Comparison of ENCODE assay signal across 15 cellular contexts in the genomic region with DNA sequence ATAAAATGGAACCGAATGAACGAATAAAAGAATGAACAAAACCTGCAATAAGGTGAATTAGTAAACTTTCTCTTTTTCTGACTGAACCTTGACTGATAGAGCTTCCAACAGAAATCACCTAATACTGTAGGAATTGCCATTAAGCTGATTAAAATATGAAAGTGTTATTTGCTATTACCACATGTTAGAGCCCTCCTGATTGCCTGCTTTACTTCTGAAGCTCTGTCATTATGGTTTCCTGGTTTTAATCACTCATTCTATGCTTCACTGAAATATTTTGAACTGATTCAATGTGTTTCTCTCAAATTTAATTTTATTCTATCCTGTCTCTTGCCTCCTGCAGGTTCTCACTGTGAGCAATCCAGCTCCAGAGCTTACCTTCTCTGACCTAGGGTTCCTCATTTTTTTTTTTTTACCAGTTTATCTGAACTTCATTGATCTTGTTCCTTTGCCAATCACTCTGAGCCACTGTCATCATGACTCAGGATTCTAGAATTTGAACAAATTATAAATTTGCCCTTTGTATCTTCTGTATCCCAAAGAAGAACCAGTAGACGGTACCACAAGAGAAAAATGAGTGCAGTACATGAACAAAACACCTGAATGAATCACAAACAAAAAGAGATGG. TPM values are rescaled to one million over a fixed set of nuclear protein-coding genes. Genes with fewer than 3 reads are reported as not detected.
"Had no signal": no experiment of that assay in that cellular context is flagged by ENCODE, and none has a peak within 500 bp of the region (broad histone marks: within the 10 kb centered on the region; RNA-seq: fewer than 3 reads in every experiment).

No MANE protein-coding gene starts in this region.

- H3K4me3 ChIP-seq: lower lobe of right lung, right atrium auricular region, thyroid gland, vagina had no signal

- H3K27me3 ChIP-seq: right atrium auricular region, thyroid gland, vagina had no signal

- H3K79me2 ChIP-seq: parathyroid adenoma had no signal

- H3K9ac ChIP-seq: parathyroid adenoma had no signal

- H2AFZ ChIP-seq: parathyroid adenoma had no signal

- H3K9me3 ChIP-seq: right atrium auricular region, thyroid gland, vagina had no signal

- H3K27ac Mint-ChIP-seq: activated naive CD4-positive, alpha-beta T cell treated with anti-CD3 and anti-CD28 coated beads, Interleukin-2, amount 50 U/mL, for 24 hours; brain; effector memory CD8-positive, alpha-beta T cell had no signal

- H3K27ac ChIP-seq: lower lobe of right lung, parathyroid adenoma, right atrium auricular region, thyroid gland, vagina had no signal

- H3K36me3 Mint-ChIP-seq: activated naive CD4-positive, alpha-beta T cell treated with anti-CD3 and anti-CD28 coated beads, Interleukin-2, amount 50 U/mL, for 24 hours; brain had no signal

- DNase-seq: amniotic stem cell; effector memory CD8-positive, alpha-beta T cell; lower lobe of right lung; midbrain; small intestine; thyroid gland had no signal

- H3K9me3 Mint-ChIP-seq: activated naive CD4-positive, alpha-beta T cell treated with anti-CD3 and anti-CD28 coated beads, Interleukin-2, amount 50 U/mL, for 24 hours; brain had no signal

- H3K4me1 Mint-ChIP-seq: activated naive CD4-positive, alpha-beta T cell treated with anti-CD3 and anti-CD28 coated beads, Interleukin-2, amount 50 U/mL, for 24 hours; brain; central memory CD8-positive, alpha-beta T cell had no signal

- H3K36me3 ChIP-seq: lower lobe of right lung, right atrium auricular region, thyroid gland, vagina had no signal

- H3K4me1 ChIP-seq: lower lobe of right lung, parathyroid adenoma, right atrium auricular region, thyroid gland, vagina had no signal

- H3K4me3 Mint-ChIP-seq: activated naive CD4-positive, alpha-beta T cell treated with anti-CD3 and anti-CD28 coated beads, Interleukin-2, amount 50 U/mL, for 24 hours; brain; central memory CD8-positive, alpha-beta T cell; effector memory CD8-positive, alpha-beta T cell had no signal

- H3K27me3 Mint-ChIP-seq: brain; central memory CD8-positive, alpha-beta T cell; effector memory CD8-positive, alpha-beta T cell had no signal

- ATAC-seq: activated CD4-positive, CD25-positive, alpha-beta regulatory T cell treated with anti-CD3 and anti-CD28 coated beads, Interleukin-2, amount 50 U/mL, for 24 hours; effector memory CD8-positive, alpha-beta T cell; lower lobe of right lung had no signal

RNA-seq across cellular contexts. Expression of gene UGT2B15, which starts 48.1 kb away (rescaled TPM):
- total RNA-seq: epithelial cell of proximal tubule, kidney epithelial cell, lower lobe of right lung, right atrium auricular region, thyroid gland, vagina had no signal
